ENCODE assay signal across 1 cellular context in genomic region chr6:151633517-151634335, GRCh38.
TF ChIP-seq lines count a peak whose summit lies in the region.

No MANE protein-coding gene starts in this region.

TF ChIP-seq in HepG2, 621 proteins besides CTCF, POLR2A, EP300 and RAD21 (continued from another document):
- TF ChIP-seq ZNF770 (CRISPR knock-in tag; IDR thresholded peaks at IDR 0.05) (no peak), ZNF512B (CRISPR knock-in tag; IDR thresholded peaks at IDR 0.05; ENCODE audit: borderline replicate concordance) (no peak), ZNF18 (CRISPR knock-in tag; IDR thresholded peaks at IDR 0.05; ENCODE audit: insufficient replicate concordance) (no peak), CBFB (CRISPR knock-in tag; IDR thresholded peaks at IDR 0.05) (no peak), ZNF296 (CRISPR knock-in tag; conservative IDR thresholded peaks at IDR 0.05) (no peak), PPARG (CRISPR knock-in tag; conservative IDR thresholded peaks at IDR 0.05) (no peak), ZNF136 (CRISPR knock-in tag; IDR thresholded peaks at IDR 0.05; ENCODE audit: low read depth) (no peak), ZMYM3 (CRISPR knock-in tag; IDR thresholded peaks at IDR 0.05) (no peak), NAIF1 (CRISPR knock-in tag; IDR thresholded peaks at IDR 0.05; ENCODE audit: borderline replicate concordance) (no peak), ZNF589 (CRISPR knock-in tag; conservative IDR thresholded peaks at IDR 0.05) (no peak), KLF6 (CRISPR knock-in tag; IDR thresholded peaks at IDR 0.05) (no peak), ZNF30 (CRISPR knock-in tag; IDR thresholded peaks at IDR 0.05) (no peak), PBX3 (CRISPR knock-in tag; IDR thresholded peaks at IDR 0.05; ENCODE audit: borderline replicate concordance) (no peak), ATAD3A (CRISPR knock-in tag; IDR thresholded peaks at IDR 0.05) (no peak), ZSCAN21 (CRISPR knock-in tag; IDR thresholded peaks at IDR 0.05; ENCODE audit: borderline replicate concordance) (no peak), HMG20B (CRISPR knock-in tag; conservative IDR thresholded peaks at IDR 0.05) (0 out of 2 replicates have a peak, but pooled peaks have one; percentile 11), ISL2 (CRISPR knock-in tag; IDR thresholded peaks at IDR 0.05) (peak; percentile 63; the same call in 1 of the 2 replicates), TRAFD1 (CRISPR knock-in tag; IDR thresholded peaks at IDR 0.05; ENCODE audit: borderline replicate concordance) (no peak), KAT7 (CRISPR knock-in tag; IDR thresholded peaks at IDR 0.05; ENCODE audit: borderline replicate concordance) (no peak), MXD3 (CRISPR knock-in tag; IDR thresholded peaks at IDR 0.05) (no peak), GZF1 (CRISPR knock-in tag; IDR thresholded peaks at IDR 0.05) (no peak), TFDP2 (CRISPR knock-in tag; IDR thresholded peaks at IDR 0.05) (no peak), ERF (CRISPR knock-in tag; IDR thresholded peaks at IDR 0.05) (no peak), NFYC (CRISPR knock-in tag; IDR thresholded peaks at IDR 0.05) (no peak), ZNF749 (CRISPR knock-in tag; IDR thresholded peaks at IDR 0.05; ENCODE audit: borderline replicate concordance) (no peak)
